22 cellular contexts compared by ENCODE assay signal in genomic region chr1:154579382-154579781, GRCh38. TPM values are rescaled to one million over a fixed set of nuclear protein-coding genes. Genes with fewer than 3 reads are reported as not detected.
A peak's percentile ranks its signal among the peaks of the same experiment; 100 is the strongest.
DNase-seq lines count a peak whose midpoint lies in the region; ATAC-seq, FAIRE-seq and TF ChIP-seq lines count a peak whose summit lies in the region.
"Had no signal": no experiment of that assay in that cellular context is flagged by ENCODE, and none has a peak within 500 bp of the region (broad histone marks: within the 10 kb centered on the region; RNA-seq: fewer than 3 reads in every experiment).

No MANE protein-coding gene starts in this region.

- H3K9me3 Mint-ChIP-seq in activated naive CD8-positive, alpha-beta T cell (ENCODE audit: low read depth): no peaks in the 10 kb centered on the region
- H3K9me3 Mint-ChIP-seq in activated naive CD8-positive, alpha-beta T cell treated with anti-CD3 and anti-CD28 coated beads, Interleukin-2, amount 50 U/mL, for 24 hours: no peaks in the 10 kb centered on the region
- no peaks in the 10 kb centered on the region for H3K9me3 Mint-ChIP-seq in type B pancreatic cell
- H3K9me3 Mint-ChIP-seq: CD4-positive, alpha-beta memory T cell had no signal

- no peak overlapping the region for H3K9ac ChIP-seq in GM12878 (ENCODE audit: control insufficient read depth, insufficient read depth, low read length)

- peaks cover 25 to 27% of the 10 kb centered on the region in 2 experiments for H3K36me3 ChIP-seq in GM12878 (ENCODE audit: control insufficient read depth in 2 of 2, insufficient read depth in 2 of 2, low read length in 1 of 2)
- peaks cover 22 to 68% (median 64%) of the 10 kb centered on the region in 4 donors for H3K36me3 ChIP-seq in esophagus muscularis mucosa

- no peak for ATAC-seq in activated naive CD8-positive, alpha-beta T cell treated with anti-CD3 and anti-CD28 coated beads, Interleukin-2, amount 50 U/mL, for 24 hours
- ATAC-seq in GM12878: no peak
- ATAC-seq: PC-3, SK-N-SH treated with all-trans-retinoic acid at 6 μM for 48 hours had no signal

- H3K27ac ChIP-seq in GM12878 (ENCODE audit: control insufficient read depth, insufficient read depth) (no peak overlapping the region), esophagus muscularis mucosa (replicated peaks in 1 of 4) (no peak overlapping the region)

- SMC1A ChIA-PET in GM12878 (lab: Charles Lee; ENCODE audit: uncharacterized antibody, unreplicated experiment): no interaction called here

- no peak for TF ChIP-seq CTCF in GM12878 (IDR thresholded peaks at IDR 0.05 in 2 of 3, conservative IDR thresholded peaks at IDR 0.05 in 1 of 3; ENCODE audit: control insufficient read depth in 2 of 3, extremely low read depth in 1 of 3, insufficient read depth in 1 of 3, low read depth in 3 of 3, low read length in 3 of 3)
- TF ChIP-seq CTCF in type B pancreatic cell (conservative IDR thresholded peaks at IDR 0.05): no peak
- no peak for TF ChIP-seq CTCF in esophagus muscularis mucosa (IDR thresholded peaks at IDR 0.05)

- no peaks in the 10 kb centered on the region for H3K4me1 Mint-ChIP-seq in activated naive CD8-positive, alpha-beta T cell (ENCODE audit: low read depth)
- no peaks in the 10 kb centered on the region for H3K4me1 Mint-ChIP-seq in activated naive CD8-positive, alpha-beta T cell treated with anti-CD3 and anti-CD28 coated beads, Interleukin-2, amount 50 U/mL, for 24 hours
- peaks cover 10% of the 10 kb centered on the region for H3K4me1 Mint-ChIP-seq in type B pancreatic cell (ENCODE audit: unreplicated experiment)

- no peak overlapping the region for H2AFZ ChIP-seq in GM12878 (ENCODE audit: control insufficient read depth, low read depth, low read length)

- no TSS peak for BruUV-seq in GM12878 (replicated peaks; lab: Mats Ljungman, UMichigan)

- TF ChIP-seq POLR2A in GM19099 (IDR thresholded peaks at IDR 0.05; ENCODE audit: extremely low read depth, insufficient read length, low read depth) (peak; percentile 14), GM12878 (IDR thresholded peaks at IDR 0.05; ENCODE audit: low read depth, low read length) (peak; percentile 47), esophagus muscularis mucosa (IDR thresholded peaks at IDR 0.05; ENCODE audit: low read depth) (no peak)

- in situ Hi-C loops in GM12878 (cut with MboI) (no loop called here), G401 (cut with HindIII; ENCODE audit: low sequenced_read_pairs) (no loop called here)

- WGBS in GM12878 (ENCODE audit: insufficient coverage, insufficient replicate concordance, low lambda C conversion rate, missing lambda C conversion rate): 96% methylated on average over 8 of the region's 8 CpGs
- WGBS in esophagus muscularis mucosa: 87% methylated on average over 8 of the region's 8 CpGs

- intact Hi-C loops in GM12878 (cut with micrococcal nuclease; ENCODE audit: unreplicated experiment): no loop called here
- intact Hi-C loops in esophagus muscularis mucosa (cut with DNase I): no loop called here

- H4K20me1 ChIP-seq in GM12878 (ENCODE audit: control insufficient read depth, insufficient read depth): 0 out of 2 replicates have a peak, but pooled peaks cover 4% of the 10 kb centered on the region

- no peak overlapping the region for H3K4me2 ChIP-seq in GM12878 (ENCODE audit: control insufficient read depth, insufficient read depth)

- peak overlapping the region; percentile 41 for H3K27ac Mint-ChIP-seq in activated naive CD8-positive, alpha-beta T cell
- H3K27ac Mint-ChIP-seq in activated naive CD8-positive, alpha-beta T cell treated with anti-CD3 and anti-CD28 coated beads, Interleukin-2, amount 50 U/mL, for 24 hours: no peak overlapping the region
- H3K27ac Mint-ChIP-seq in type B pancreatic cell: peak overlapping the region; percentile 9

- H3K9me3 ChIP-seq in GM12878 (replicated peaks; ENCODE audit: control insufficient read depth, insufficient read depth, low read length): no peaks in the 10 kb centered on the region
- no peaks in the 10 kb centered on the region for H3K9me3 ChIP-seq in esophagus muscularis mucosa
- H3K9me3 ChIP-seq: BE2C had no signal

- H3K27me3 ChIP-seq in GM12878 (replicated peaks in 1 of 2; ENCODE audit: control insufficient read depth in 2 of 2, insufficient read depth in 2 of 2, low read length in 1 of 2): no peaks in the 10 kb centered on the region
- no peaks in the 10 kb centered on the region for H3K27me3 ChIP-seq in esophagus muscularis mucosa
- H3K27me3 ChIP-seq: BE2C had no signal

- no peak for FAIRE-seq in GM12878 (lab: Jason Lieb, UNC)
- FAIRE-seq: A204.1, H1 had no signal

- no peaks in the 10 kb centered on the region for H3K36me3 Mint-ChIP-seq in activated naive CD8-positive, alpha-beta T cell
- H3K36me3 Mint-ChIP-seq in activated naive CD8-positive, alpha-beta T cell treated with anti-CD3 and anti-CD28 coated beads, Interleukin-2, amount 50 U/mL, for 24 hours (ENCODE audit: low read depth): peaks cover 27% of the 10 kb centered on the region
- H3K36me3 Mint-ChIP-seq in type B pancreatic cell: peaks cover 10% of the 10 kb centered on the region

- POLR2A ChIA-PET in GM12878 (lab: Charles Lee): interaction anchor here (0.5 to 2.0 kb wide), 2 partner anchors 10 to 280 kb away, joined by 3 to 5 read pairs; no protein-coding TSS in a partner anchor

- H3K4me1 ChIP-seq in GM12878 (ENCODE audit: control insufficient read depth, insufficient read depth, low read length): no peaks in the 10 kb centered on the region
- peaks cover 15 to 22% (median 20%) of the 10 kb centered on the region in 4 donors for H3K4me1 ChIP-seq in esophagus muscularis mucosa

- CTCF ChIA-PET in GM12878 (lab: Yijun Ruan, JAX): interaction anchor here (0.9 to 4.8 kb wide), 2 partner anchors 19 to 99 kb away, joined by 3 to 23 read pairs; no protein-coding TSS in a partner anchor

- TF ChIP-seq EP300 in GM12878 (IDR thresholded peaks at IDR 0.05; ENCODE audit: borderline replicate concordance in 1 of 2, control insufficient read depth in 1 of 2, low read depth in 2 of 2, low read length in 2 of 2) (no peak), esophagus muscularis mucosa (IDR thresholded peaks at IDR 0.05) (no peak)

- DNase-seq in activated naive CD8-positive, alpha-beta T cell treated with anti-CD3 and anti-CD28 coated beads, Interleukin-2, amount 50 U/mL, for 24 hours: no peak
- DNase-seq in GM12878 (ENCODE audit: low read depth, low spot score) (no peak), type B pancreatic cell (ENCODE audit: extremely low spot score, unreplicated experiment) (no peak), esophagus muscularis mucosa (ENCODE audit: extremely low spot score) (no peak), epidermal melanocyte (ENCODE audit: insufficient read length, low spot score) (no peak), G401 (ENCODE audit: low spot score) (no peak)
- DNase-seq: BE2C; CD4-positive, alpha-beta memory T cell; DMS53; Kasumi-1; MM.1S; NCI-H1092; NCI-H146; NCI-H748 treated with DMSO at 0.1 percent for 48 hours; PC-3; SIG-M5 had no signal

- H3K4me3 Mint-ChIP-seq in activated naive CD8-positive, alpha-beta T cell: no peak overlapping the region
- no peak overlapping the region for H3K4me3 Mint-ChIP-seq in activated naive CD8-positive, alpha-beta T cell treated with anti-CD3 and anti-CD28 coated beads, Interleukin-2, amount 50 U/mL, for 24 hours
- H3K4me3 Mint-ChIP-seq in type B pancreatic cell: no peak overlapping the region
- H3K4me3 Mint-ChIP-seq: CD4-positive, alpha-beta memory T cell had no signal

- RAD21 ChIA-PET in GM12878 (lab: Charles Lee; ENCODE audit: unreplicated experiment): no interaction called here

- H3K4me3 ChIP-seq in GM12878 (no peak overlapping the region), esophagus muscularis mucosa (no peak overlapping the region)

- no peaks in the 10 kb centered on the region for H3K79me2 ChIP-seq in GM12878 (ENCODE audit: control insufficient read depth, insufficient read depth, low read length)

- TF ChIP-seq RAD21 in GM12878 (IDR thresholded peaks at IDR 0.05; ENCODE audit: insufficient read depth, low read depth, low read length): no peak

- H3K27me3 Mint-ChIP-seq in activated naive CD8-positive, alpha-beta T cell: no peaks in the 10 kb centered on the region
- H3K27me3 Mint-ChIP-seq in activated naive CD8-positive, alpha-beta T cell treated with anti-CD3 and anti-CD28 coated beads, Interleukin-2, amount 50 U/mL, for 24 hours: no peaks in the 10 kb centered on the region
- no peaks in the 10 kb centered on the region for H3K27me3 Mint-ChIP-seq in type B pancreatic cell
- H3K27me3 Mint-ChIP-seq: CD4-positive, alpha-beta memory T cell had no signal

RNA-seq across cellular contexts. Expression of gene CHRNB2, which starts 11.8 kb away (rescaled TPM):
- 0.07 and 0.08 TPM in 2 replicates for total RNA-seq in GM12878 (2013; cell fraction: nucleolus; rRNA removed)
- total RNA-seq in GM12878 (2014; rRNA removed) (not detected in 2 replicates), GM12878 (2014; rRNA removed; fragmentation: Illumina TruSeq; extraction: Trizol) (not detected in 2 replicates), GM12878 (2021) (0.03 TPM in 1 of 2 replicates, not detected in the other), type B pancreatic cell (ENCODE audit: low replicate concordance) (4.2 and 4.6 TPM in 2 replicates), esophagus muscularis mucosa (under 1 TPM; under 0.01 to 0.65 (median 0.19) TPM)
- 0.10 TPM for polyA plus RNA-seq in GM12878 (2011; ENCODE audit: low read depth)
- polyA plus RNA-seq in GM12878 (2011; rRNA removed) (not detected in 2 replicates), GM12878 (2014; fragmentation: Illumina TruSeq; extraction: Trizol) (0.03 TPM in 1 of 2 replicates, not detected in the other), GM12878 (2014; fragmentation: Nextera tagmentation; extraction: Ambion mirVana) (not detected), GM12878 (2014; rRNA removed) (0.01 and 0.04 TPM in 2 replicates), GM12878 (2016; fragmentation: Nextera tagmentation; extraction: Ambion mirVana) (under 1 TPM in 1 of 2 experiments, not detected in 1; 0.11 TPM)
- polyA plus RNA-seq in GM12878 (2011; cell fraction: cytosol; rRNA removed): 0.02 TPM in 1 of 2 replicates, not detected in the other
- polyA plus RNA-seq in GM12878 (2011; cell fraction: nucleus; rRNA removed): 0.04 and 0.07 TPM in 2 replicates
- 0.08 and 0.10 TPM in 2 replicates for polyA plus RNA-seq in GM12878 (2012)
- polyA minus RNA-seq in GM12878 (2011; rRNA and poly(A)+ RNA removed): 0.80 TPM in 1 of 2 replicates, not detected in the other
- polyA minus RNA-seq in GM12878 (2011; cell fraction: cytosol; rRNA and poly(A)+ RNA removed): not detected in 2 replicates
- polyA minus RNA-seq in GM12878 (2011; cell fraction: nucleus; rRNA and poly(A)+ RNA removed): not detected in 2 replicates
- total RNA-seq in G401 (2014; rRNA removed; shearing (Covaris generic)): not detected in 2 replicates
- total RNA-seq: CD4-positive, alpha-beta memory T cell; NCI-H460; PC-3 had no signal
- polyA plus RNA-seq: CD4-positive, alpha-beta memory T cell had no signal

RNA-seq across cellular contexts. Expression of gene UBE2Q1, which starts 20.9 kb away (rescaled TPM):
- total RNA-seq in GM12878 (2013; cell fraction: nucleolus; rRNA removed): 23.0 and 26.0 TPM in 2 replicates
- total RNA-seq in GM12878 (2014; rRNA removed) (30.3 and 33.6 TPM in 2 replicates), GM12878 (2014; rRNA removed; fragmentation: Illumina TruSeq; extraction: Trizol) (34.8 and 40.0 TPM in 2 replicates), GM12878 (2021) (79.1 and 82.6 TPM in 2 replicates), type B pancreatic cell (ENCODE audit: low replicate concordance) (69.1 and 73.9 TPM in 2 replicates), esophagus muscularis mucosa (10 to 100 TPM; 23.7 to 41.3 (median 31.3) TPM)
- 151 TPM for polyA plus RNA-seq in GM12878 (2011; ENCODE audit: low read depth)
- polyA plus RNA-seq in GM12878 (2011; rRNA removed) (23.5 and 25.1 TPM in 2 replicates), GM12878 (2014; fragmentation: Illumina TruSeq; extraction: Trizol) (63.9 and 75.3 TPM in 2 replicates), GM12878 (2014; fragmentation: Nextera tagmentation; extraction: Ambion mirVana) (10 to 100 TPM; 11.0 to 20.3 TPM), GM12878 (2014; rRNA removed) (24.7 and 27.0 TPM in 2 replicates), GM12878 (2016; fragmentation: Nextera tagmentation; extraction: Ambion mirVana) (1 to 10 TPM; 3.9 to 4.3 TPM)
- 14.7 and 17.2 TPM in 2 replicates for polyA plus RNA-seq in GM12878 (2011; cell fraction: cytosol; rRNA removed)
- polyA plus RNA-seq in GM12878 (2011; cell fraction: nucleus; rRNA removed): 35.1 and 39.0 TPM in 2 replicates
- polyA plus RNA-seq in GM12878 (2012): 48.0 and 59.0 TPM in 2 replicates
- 16.3 and 17.7 TPM in 2 replicates for polyA minus RNA-seq in GM12878 (2011; rRNA and poly(A)+ RNA removed)
- 14.3 and 20.0 TPM in 2 replicates for polyA minus RNA-seq in GM12878 (2011; cell fraction: cytosol; rRNA and poly(A)+ RNA removed)
- polyA minus RNA-seq in GM12878 (2011; cell fraction: nucleus; rRNA and poly(A)+ RNA removed): 20.2 and 20.4 TPM in 2 replicates
- total RNA-seq in G401 (2014; rRNA removed; shearing (Covaris generic)): 38.0 and 61.2 TPM in 2 replicates

RNA-seq across cellular contexts. Expression of gene ADAR, which starts 28.6 kb away (rescaled TPM):
- total RNA-seq in GM12878 (2013; cell fraction: nucleolus; rRNA removed): 255 and 274 TPM in 2 replicates
- total RNA-seq in GM12878 (2014; rRNA removed) (177 and 189 TPM in 2 replicates), GM12878 (2014; rRNA removed; fragmentation: Illumina TruSeq; extraction: Trizol) (174 and 179 TPM in 2 replicates), GM12878 (2021) (283 and 292 TPM in 2 replicates), type B pancreatic cell (ENCODE audit: low replicate concordance) (180 and 184 TPM in 2 replicates), esophagus muscularis mucosa (10 to 100 TPM; 80.2 to 96.3 (median 87.1) TPM)
- 115 TPM for polyA plus RNA-seq in GM12878 (2011; ENCODE audit: low read depth)
- polyA plus RNA-seq in GM12878 (2011; rRNA removed) (369 and 413 TPM in 2 replicates), GM12878 (2014; fragmentation: Illumina TruSeq; extraction: Trizol) (213 and 235 TPM in 2 replicates), GM12878 (2014; fragmentation: Nextera tagmentation; extraction: Ambion mirVana) (100 to 1,000 TPM in 1 of 2 experiments, 10 to 100 TPM in 1; 55.5 to 105 TPM), GM12878 (2014; rRNA removed) (172 and 180 TPM in 2 replicates), GM12878 (2016; fragmentation: Nextera tagmentation; extraction: Ambion mirVana) (100 to 1,000 TPM; 160 to 169 TPM)
- 278 and 279 TPM in 2 replicates for polyA plus RNA-seq in GM12878 (2011; cell fraction: cytosol; rRNA removed)
- polyA plus RNA-seq in GM12878 (2011; cell fraction: nucleus; rRNA removed): 453 and 565 TPM in 2 replicates
- 132 and 134 TPM in 2 replicates for polyA plus RNA-seq in GM12878 (2012)
- polyA minus RNA-seq in GM12878 (2011; rRNA and poly(A)+ RNA removed): 717 and 718 TPM in 2 replicates
- polyA minus RNA-seq in GM12878 (2011; cell fraction: cytosol; rRNA and poly(A)+ RNA removed): 130 and 154 TPM in 2 replicates
- 221 and 272 TPM in 2 replicates for polyA minus RNA-seq in GM12878 (2011; cell fraction: nucleus; rRNA and poly(A)+ RNA removed)
- total RNA-seq in G401 (2014; rRNA removed; shearing (Covaris generic)): 67.4 and 94.1 TPM in 2 replicates
